In the genomic region with DNA sequence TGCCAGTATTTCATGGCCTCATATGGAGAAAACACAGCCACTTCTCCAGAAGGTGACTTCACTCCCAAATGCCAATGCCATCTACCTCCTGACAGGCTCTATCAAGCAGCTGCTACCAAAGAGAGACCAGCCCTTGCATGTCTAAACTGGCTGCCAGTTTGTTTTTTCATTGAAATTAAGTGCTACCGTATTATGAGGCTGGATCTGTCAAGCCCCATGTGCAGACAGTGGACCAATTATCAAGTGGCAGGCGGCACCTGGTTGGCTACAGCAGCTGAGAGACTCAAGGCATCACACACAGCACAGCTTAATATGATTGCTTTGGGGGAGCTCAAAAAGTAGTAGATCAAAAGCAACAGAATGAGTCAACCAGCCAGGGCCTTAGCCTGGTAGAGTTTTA, we compare ENCODE assay signal across 22 cellular contexts.
"Had no signal": no experiment of that assay in that cellular context is flagged by ENCODE, and none has a peak within 500 bp of the region (broad histone marks: within the 10 kb centered on the region; RNA-seq: fewer than 3 reads in every experiment).

No MANE protein-coding gene starts in this region.

- H3K4me1 ChIP-seq: breast epithelium had no signal

- H3K27me3 ChIP-seq: breast epithelium had no signal

- H3K27ac ChIP-seq: breast epithelium, PC-9 had no signal

- ATAC-seq: activated CD8-positive, alpha-beta memory T cell treated with anti-CD3 and anti-CD28 coated beads, Interleukin-2, amount 10 ng/mL, durations not matched to agents 7 days and 5 days; T-helper 17 cell; WTC11 had no signal

- DNase-seq: activated CD4-positive, alpha-beta T cell treated with anti-CD3 and anti-CD28 coated beads for 48 hours; activated CD4-positive, alpha-beta T cell treated with anti-CD3 and anti-CD28 coated beads, Interleukin-2, amount 50 U/mL, for 48 hours; activated CD4-positive, CD25-positive, alpha-beta regulatory T cell treated with anti-CD3 and anti-CD28 coated beads, Interleukin-2, amount 50 U/mL, for 72 hours; activated CD8-positive, alpha-beta memory T cell treated with anti-CD3 and anti-CD28 coated beads, Interleukin-2, amount 10 ng/mL, durations not matched to agents 7 days and 5 days; activated effector memory CD4-positive, alpha-beta T cell treated with Interleukin-2 at 50 U/mL for 16 hours; activated naive CD4-positive, alpha-beta T cell; activated T-cell treated with anti-CD3 and anti-CD28 coated beads, Interleukin-2, amount 50 U/mL, for 24 hours; aorta; central memory CD4-positive, alpha-beta T cell; KG1; NCI-H1092; NCI-H146; NCI-H2029; NCI-H2107; NCI-H2227 treated with DMSO at 0.1 percent for 48 hours; NCI-H526; PC-9; SHP77 treated with DMSO at 0.1 percent for 48 hours; T-helper 17 cell; T-helper 9 cell had no signal
